In genomic region chrX:153968754-153969124, GRCh38 we compare ENCODE assay signal across 8 cellular contexts. TPM values are rescaled to one million over a fixed set of nuclear protein-coding genes. Genes with fewer than 3 reads are reported as not detected.
DNase-seq lines count a peak whose midpoint lies in the region; ATAC-seq, FAIRE-seq and TF ChIP-seq lines count a peak whose summit lies in the region.

No MANE protein-coding gene starts in this region.

- H2AFZ ChIP-seq in DND-41 (ENCODE audit: low read depth, low read length) (no peak overlapping the region), keratinocyte (ENCODE audit: control insufficient read depth, low read length) (no peak overlapping the region)

- H3K4me1 Mint-ChIP-seq in activated naive CD4-positive, alpha-beta T cell treated with anti-CD3 and anti-CD28 coated beads, Interleukin-2, amount 10 ng/mL, durations not matched to agents 7 days and 5 days, result peaks cover 38% of the 10 kb centered on the region

- 48% methylated on average over 12 of the region's 12 CpGs; no CpG with 5 or more reads in 1 of the 2 donors for WGBS in tibial nerve, 2 donors

- peak overlapping the region; percentile 96 for H3K27ac ChIP-seq in DND-41 (ENCODE audit: low read length)
- H3K27ac ChIP-seq in keratinocyte (ENCODE audit: control insufficient read depth, insufficient read depth, low read length), result no peak overlapping the region
- peak overlapping the region; percentile 95 to 98 (median 97) for H3K27ac ChIP-seq in tibial nerve

- H3K9ac ChIP-seq in DND-41 (ENCODE audit: low read depth, low read length) (peak overlapping the region; percentile 99), keratinocyte (ENCODE audit: control insufficient read depth, extremely low read depth, insufficient read depth, low read length) (peak overlapping the region; percentile 99)

- ATAC-seq in DND-41 (ENCODE audit: insufficient read depth, low read depth), result peak; percentile 50

- H3K27ac Mint-ChIP-seq in activated naive CD4-positive, alpha-beta T cell treated with anti-CD3 and anti-CD28 coated beads, Interleukin-2, amount 10 ng/mL, durations not matched to agents 7 days and 5 days, result peak overlapping the region; percentile 100

- peak overlapping the region; percentile 67 for H3K4me2 ChIP-seq in DND-41 (ENCODE audit: insufficient read depth, low read length)
- peak overlapping the region; percentile 83 for H3K4me2 ChIP-seq in keratinocyte (ENCODE audit: control insufficient read depth, extremely low read depth, insufficient read depth, low read depth, low read length)

- no peak for FAIRE-seq in keratinocyte (lab: Jason Lieb, UNC)

- TF ChIP-seq CTCF in DND-41 (IDR thresholded peaks at IDR 0.05; ENCODE audit: borderline replicate concordance, extremely low read depth, low read length, poor library complexity, severe bottlenecking) (peak; percentile 52), LNCaP clone FGC (IDR thresholded peaks at IDR 0.05; ENCODE audit: control insufficient read depth, extremely low read depth, insufficient read depth) (peak; percentile 19; the same call in 1 of the 2 replicates), keratinocyte (optimal IDR thresholded peaks at IDR 0.05 in 1 of 3, IDR thresholded peaks at IDR 0.05 in 1 of 3, conservative IDR thresholded peaks at IDR 0.05 in 1 of 3; ENCODE audit: extremely low read depth in 1 of 3, insufficient read depth in 2 of 3, low read length in 3 of 3) (no peak), tibial nerve (IDR thresholded peaks at IDR 0.05) (no peak)

- H3K9me3 Mint-ChIP-seq in activated naive CD4-positive, alpha-beta T cell treated with anti-CD3 and anti-CD28 coated beads, Interleukin-2, amount 10 ng/mL, durations not matched to agents 7 days and 5 days, result no peaks in the 10 kb centered on the region

- peaks cover 39% of the 10 kb centered on the region for H3K4me1 ChIP-seq in DND-41 (ENCODE audit: insufficient read depth, low read length)
- H3K4me1 ChIP-seq in keratinocyte (ENCODE audit: control insufficient read depth, extremely low read depth, insufficient read depth, low read length), result peaks cover 18% of the 10 kb centered on the region
- H3K4me1 ChIP-seq in tibial nerve, result peaks cover 0 to 56% (median 34%) of the 10 kb centered on the region in 4 donors

- no peaks in the 10 kb centered on the region for H3K27me3 ChIP-seq in DND-41 (ENCODE audit: insufficient read depth, low read length, poor library complexity)
- no peaks in the 10 kb centered on the region for H3K27me3 ChIP-seq in keratinocyte (ENCODE audit: control insufficient read depth, extremely low read depth, insufficient read depth, low read length)
- H3K27me3 ChIP-seq in tibial nerve, result no peaks in the 10 kb centered on the region

- no peaks in the 10 kb centered on the region for H3K27me3 Mint-ChIP-seq in activated naive CD4-positive, alpha-beta T cell treated with anti-CD3 and anti-CD28 coated beads, Interleukin-2, amount 10 ng/mL, durations not matched to agents 7 days and 5 days

- dilution Hi-C loops in keratinocyte (cut with MboI; ENCODE audit: extremely low pct_ligation_motif_present, low sequenced_read_pairs), result no loop called here

- peak overlapping the region; percentile 100 for H3K4me3 Mint-ChIP-seq in activated naive CD4-positive, alpha-beta T cell treated with anti-CD3 and anti-CD28 coated beads, Interleukin-2, amount 10 ng/mL, durations not matched to agents 7 days and 5 days

- peaks cover 25% of the 10 kb centered on the region for H3K36me3 Mint-ChIP-seq in activated naive CD4-positive, alpha-beta T cell treated with anti-CD3 and anti-CD28 coated beads, Interleukin-2, amount 10 ng/mL, durations not matched to agents 7 days and 5 days

- peak; percentile 87 for DNase-seq in DND-41
- DNase-seq in LNCaP clone FGC (ENCODE audit: low read depth), result no peak
- peak; percentile 69 for DNase-seq in activated naive CD4-positive, alpha-beta T cell treated with anti-CD3 and anti-CD28 coated beads, Interleukin-2, amount 10 ng/mL, durations not matched to agents 7 days and 5 days
- DNase-seq in keratinocyte (ENCODE audit: low read depth, low spot score), result no peak
- DNase-seq in tibial nerve (ENCODE audit: low spot score in 2 of 2), result no peak
- no peak for DNase-seq in NCI-H146 treated with DMSO at 0.1 percent for 48 hours (lab: John Stamatoyannopoulos, UW; ENCODE audit: unreplicated experiment)
- no peak for DNase-seq in putamen (ENCODE audit: low spot score)
- no peak for DNase-seq in HCEC 1CT

- H3K36me3 ChIP-seq in DND-41 (ENCODE audit: insufficient read depth, low read length), result peaks cover 60% of the 10 kb centered on the region
- H3K36me3 ChIP-seq in keratinocyte (ENCODE audit: control insufficient read depth in 2 of 2, extremely low read depth in 1 of 2, insufficient read depth in 2 of 2, low read length in 2 of 2), result peaks cover under 1 to 12% of the 10 kb centered on the region in 2 experiments
- H3K36me3 ChIP-seq in tibial nerve, result peaks cover 0 to 6% (median 0%) of the 10 kb centered on the region in 3 donors

- H3K4me3 ChIP-seq in DND-41 (ENCODE audit: low read depth in 1 of 2, low read length in 2 of 2) (peak overlapping the region; percentile 57 to 90; a peak in 3 of 4 replicates), LNCaP clone FGC (ENCODE audit: low read depth, low read length) (peak overlapping the region; percentile 69), keratinocyte (ENCODE audit: control insufficient read depth in 2 of 3, extremely low read depth in 1 of 3, insufficient read depth in 2 of 3, low read depth in 1 of 3, low read length in 3 of 3) (peak overlapping the region in 2 of 3 experiments; percentile 70 to 84), tibial nerve (peak overlapping the region in 3 of 4 donors; percentile 64 to 82 (median 74))

- H3K9me3 ChIP-seq in DND-41 (ENCODE audit: insufficient read depth, low read length, severe bottlenecking) (no peaks in the 10 kb centered on the region), keratinocyte (ENCODE audit: control insufficient read depth, low read depth, low read length) (no peaks in the 10 kb centered on the region), tibial nerve (no peaks in the 10 kb centered on the region)

- CTCF ChIA-PET in activated naive CD4-positive, alpha-beta T cell treated with anti-CD3 and anti-CD28 coated beads, Interleukin-2, amount 10 ng/mL, durations not matched to agents 7 days and 5 days (lab: Charles Lee), result interaction anchor here (0.6 to 4.0 kb wide), 4 partner anchors 20 to 205 kb away, joined by 3 to 26 read pairs (median 3); no protein-coding TSS in a partner anchor

- no peak for TF ChIP-seq EP300 in tibial nerve (IDR thresholded peaks at IDR 0.05)

- H3K9me1 ChIP-seq in keratinocyte (ENCODE audit: control insufficient read depth, extremely low read depth, insufficient read depth, low read length), result no peaks in the 10 kb centered on the region

- peaks cover 61% of the 10 kb centered on the region for H4K20me1 ChIP-seq in DND-41 (ENCODE audit: insufficient read depth, low read length)
- H4K20me1 ChIP-seq in keratinocyte (ENCODE audit: control insufficient read depth, extremely low read depth, insufficient read depth, low read length), result peaks cover 20% of the 10 kb centered on the region

- no peak for TF ChIP-seq POLR2A in tibial nerve (IDR thresholded peaks at IDR 0.05)

- H3K79me2 ChIP-seq in DND-41 (ENCODE audit: insufficient read depth, low read length) (peaks cover 85% of the 10 kb centered on the region), keratinocyte (ENCODE audit: control insufficient read depth, insufficient read depth, low read length) (peaks cover 76% of the 10 kb centered on the region)

RNA-seq across cellular contexts. Expression of gene HCFC1, which starts 2.9 kb away (rescaled TPM):
- polyA plus RNA-seq in keratinocyte, result 2.7 to 7.0 TPM (median 3.0 TPM) in 3 replicates
- polyA plus RNA-seq in keratinocyte (2011; ENCODE audit: low read depth), result 2.9 TPM
- polyA plus RNA-seq in keratinocyte (2011; cell fraction: cytosol; rRNA removed), result 4.0 and 8.5 TPM in 2 replicates
- polyA plus RNA-seq in keratinocyte (2011; cell fraction: nucleus; rRNA removed), result 24.8 and 30.3 TPM in 2 replicates
- polyA plus RNA-seq in keratinocyte (2012; ENCODE audit: low replicate concordance), result 12.3 and 27.7 TPM in 2 replicates
- 6.0 to 128 TPM (median 11.0 TPM) in 3 replicates for polyA minus RNA-seq in keratinocyte
- 18.2 TPM for polyA minus RNA-seq in keratinocyte (2011; cell fraction: cytosol; rRNA and poly(A)+ RNA removed)
- polyA minus RNA-seq in keratinocyte (2011; cell fraction: nucleus; rRNA and poly(A)+ RNA removed), result 29.6 and 34.1 TPM in 2 replicates
- 10 to 100 TPM; 42.6 to 52.2 (median 48.9) TPM for total RNA-seq in tibial nerve

RNA-seq across cellular contexts. Expression of gene TMEM187, which starts 3.8 kb away (rescaled TPM):
- polyA plus RNA-seq in keratinocyte, result 6.6 to 13.1 TPM (median 7.5 TPM) in 3 replicates
- 1.6 TPM for polyA plus RNA-seq in keratinocyte (2011; ENCODE audit: low read depth)
- 4.1 and 6.9 TPM in 2 replicates for polyA plus RNA-seq in keratinocyte (2011; cell fraction: cytosol; rRNA removed)
- 21.0 and 23.1 TPM in 2 replicates for polyA plus RNA-seq in keratinocyte (2011; cell fraction: nucleus; rRNA removed)
- polyA plus RNA-seq in keratinocyte (2012; ENCODE audit: low replicate concordance), result 6.4 and 8.9 TPM in 2 replicates
- 4.1 to 9.4 TPM (median 5.8 TPM) in 3 replicates for polyA minus RNA-seq in keratinocyte
- 13.2 TPM for polyA minus RNA-seq in keratinocyte (2011; cell fraction: cytosol; rRNA and poly(A)+ RNA removed)
- polyA minus RNA-seq in keratinocyte (2011; cell fraction: nucleus; rRNA and poly(A)+ RNA removed), result 14.9 and 20.0 TPM in 2 replicates
- 10 to 100 TPM in 2 of 4 donors, 1 to 10 TPM in 2; 4.2 to 16.4 (median 9.6) TPM for total RNA-seq in tibial nerve

RNA-seq across cellular contexts. Expression of gene RENBP, which starts 24.3 kb away (rescaled TPM):
- 0.08 to 0.40 TPM (median 0.16 TPM) in 3 replicates for polyA plus RNA-seq in keratinocyte
- polyA plus RNA-seq in keratinocyte (2011; ENCODE audit: low read depth), result 0.77 TPM
- 0.23 TPM in 1 of 2 replicates, not detected in the other for polyA plus RNA-seq in keratinocyte (2011; cell fraction: cytosol; rRNA removed)
- polyA plus RNA-seq in keratinocyte (2011; cell fraction: nucleus; rRNA removed), result 0.39 and 0.71 TPM in 2 replicates
- polyA plus RNA-seq in keratinocyte (2012; ENCODE audit: low replicate concordance), result 0.08 and 1.6 TPM in 2 replicates
- 0.13 TPM in 1 of 3 replicates, not detected in the others for polyA minus RNA-seq in keratinocyte
- polyA minus RNA-seq in keratinocyte (2011; cell fraction: cytosol; rRNA and poly(A)+ RNA removed), result not detected
- polyA minus RNA-seq in keratinocyte (2011; cell fraction: nucleus; rRNA and poly(A)+ RNA removed), result not detected in 2 replicates
- total RNA-seq in tibial nerve, result 10 to 100 TPM; 12.1 to 28.8 (median 17.8) TPM

RNA-seq across cellular contexts. Expression of gene NAA10, which starts 33.9 kb away (rescaled TPM):
- polyA plus RNA-seq in keratinocyte, result 103 to 149 TPM (median 112 TPM) in 3 replicates
- polyA plus RNA-seq in keratinocyte (2011; ENCODE audit: low read depth), result 27.1 TPM
- polyA plus RNA-seq in keratinocyte (2011; cell fraction: cytosol; rRNA removed), result 120 and 137 TPM in 2 replicates
- polyA plus RNA-seq in keratinocyte (2011; cell fraction: nucleus; rRNA removed), result 102 and 124 TPM in 2 replicates
- 84.8 and 171 TPM in 2 replicates for polyA plus RNA-seq in keratinocyte (2012; ENCODE audit: low replicate concordance)
- polyA minus RNA-seq in keratinocyte, result 71.1 to 133 TPM (median 107 TPM) in 3 replicates
- 77.3 TPM for polyA minus RNA-seq in keratinocyte (2011; cell fraction: cytosol; rRNA and poly(A)+ RNA removed)
- polyA minus RNA-seq in keratinocyte (2011; cell fraction: nucleus; rRNA and poly(A)+ RNA removed), result 27.0 and 27.8 TPM in 2 replicates
- 100 to 1,000 TPM in 1 of 4 donors, 10 to 100 TPM in 3; 48.0 to 152 (median 73.8) TPM for total RNA-seq in tibial nerve

RNA-seq across cellular contexts. Expression of gene ARHGAP4, which starts 42.7 kb away (rescaled TPM):
- polyA plus RNA-seq in keratinocyte, result 0.35 to 0.66 TPM (median 0.55 TPM) in 3 replicates
- polyA plus RNA-seq in keratinocyte (2011; ENCODE audit: low read depth), result not detected
- 0.28 and 0.48 TPM in 2 replicates for polyA plus RNA-seq in keratinocyte (2011; cell fraction: cytosol; rRNA removed)
- 1.4 and 1.9 TPM in 2 replicates for polyA plus RNA-seq in keratinocyte (2011; cell fraction: nucleus; rRNA removed)
- 0.35 and 0.95 TPM in 2 replicates for polyA plus RNA-seq in keratinocyte (2012; ENCODE audit: low replicate concordance)
- polyA minus RNA-seq in keratinocyte, result 0.43 to 0.90 TPM (median 0.56 TPM) in 3 replicates
- not detected for polyA minus RNA-seq in keratinocyte (2011; cell fraction: cytosol; rRNA and poly(A)+ RNA removed)
- 0.42 and 1.1 TPM in 2 replicates for polyA minus RNA-seq in keratinocyte (2011; cell fraction: nucleus; rRNA and poly(A)+ RNA removed)
- total RNA-seq in tibial nerve, result 10 to 100 TPM; 23.0 to 90.9 (median 32.7) TPM

Comparison
In these comparisons a context has a peak if more than half of its experiments do, and no peak if none do; other contexts are left out.
1. DNase-seq: peak in DND-41 (single experiment) and activated naive CD4-positive, alpha-beta T cell treated with anti-CD3 and anti-CD28 coated beads, Interleukin-2, amount 10 ng/mL, durations not matched to agents 7 days and 5 days (single experiment); none in LNCaP clone FGC (single experiment), keratinocyte (single experiment), tibial nerve (0 of 2), NCI-H146 treated with DMSO at 0.1 percent for 48 hours (single experiment), putamen (single experiment) and HCEC 1CT (single experiment).
2. CTCF ChIP-seq: peak in DND-41 (single experiment) and LNCaP clone FGC (single experiment); none in keratinocyte (0 of 3) and tibial nerve (0 of 5).
3. Peak in every context shown above with its lines, with median percentiles within 50 percentile points of each other: H3K4me3 ChIP-seq.